Comparison of ENCODE assay signal across 14 cellular contexts in genomic region chr22:46914481-46914880, GRCh38.
"Had no signal": no experiment of that assay in that cellular context is flagged by ENCODE, and none has a peak within 500 bp of the region (broad histone marks: within the 10 kb centered on the region; RNA-seq: fewer than 3 reads in every experiment).

No MANE protein-coding gene starts in this region.

- H3K4me1 Mint-ChIP-seq: activated naive CD8-positive, alpha-beta T cell treated with anti-CD3 and anti-CD28 coated beads for 36 hours had no signal

- H3K4me3 Mint-ChIP-seq: activated naive CD8-positive, alpha-beta T cell treated with anti-CD3 and anti-CD28 coated beads for 36 hours; activated T-helper 1 cell treated with anti-CD3 and anti-CD28 coated beads, Interleukin-12 subunit alpha, Interleukin-12 subunit beta, Interleukin-2, Interleukin-4 antibody, amounts not matched to agents 30 ng/mL and 10 ng/mL and 1 ng/mL, durations not matched to agents 14 hours and 24 hours and 36 hours; naive thymus-derived CD8-positive, alpha-beta T cell had no signal

- H3K27ac Mint-ChIP-seq: activated naive CD8-positive, alpha-beta T cell treated with anti-CD3 and anti-CD28 coated beads for 36 hours; activated T-helper 1 cell treated with anti-CD3 and anti-CD28 coated beads, Interleukin-12 subunit alpha, Interleukin-12 subunit beta, Interleukin-2, Interleukin-4 antibody, amounts not matched to agents 30 ng/mL and 10 ng/mL and 1 ng/mL, durations not matched to agents 14 hours and 24 hours and 36 hours had no signal

- H3K9me3 Mint-ChIP-seq: activated naive CD8-positive, alpha-beta T cell treated with anti-CD3 and anti-CD28 coated beads for 36 hours; activated T-helper 1 cell treated with anti-CD3 and anti-CD28 coated beads, Interleukin-12 subunit alpha, Interleukin-12 subunit beta, Interleukin-2, Interleukin-4 antibody, amounts not matched to agents 30 ng/mL and 10 ng/mL and 1 ng/mL, durations not matched to agents 14 hours and 24 hours and 36 hours; naive thymus-derived CD8-positive, alpha-beta T cell had no signal

- H3K27me3 Mint-ChIP-seq: activated naive CD8-positive, alpha-beta T cell treated with anti-CD3 and anti-CD28 coated beads for 36 hours; naive thymus-derived CD8-positive, alpha-beta T cell had no signal

- DNase-seq: activated CD4-positive, alpha-beta T cell treated with anti-CD3 and anti-CD28 coated beads, Interleukin-2, amount 50 U/mL, for 1 hour; activated CD4-positive, CD25-positive, alpha-beta regulatory T cell treated with anti-CD3 and anti-CD28 coated beads, Interleukin-2, amount 50 U/mL, for 72 hours; activated gamma-delta T cell treated with Interleukin-2 at 50 U/mL for 16 hours; activated naive CD8-positive, alpha-beta T cell treated with anti-CD3 and anti-CD28 coated beads for 36 hours; amniotic stem cell; dermis blood vessel endothelial cell; effector memory CD4-positive, alpha-beta T cell; hippocampal formation; lower lobe of right lung; naive thymus-derived CD8-positive, alpha-beta T cell; stomach; T1000; trophoblast cell had no signal

- ATAC-seq: lower lobe of right lung; naive thymus-derived CD8-positive, alpha-beta T cell had no signal
